ENCODE assay signal across 8 cellular contexts in the genomic region with DNA sequence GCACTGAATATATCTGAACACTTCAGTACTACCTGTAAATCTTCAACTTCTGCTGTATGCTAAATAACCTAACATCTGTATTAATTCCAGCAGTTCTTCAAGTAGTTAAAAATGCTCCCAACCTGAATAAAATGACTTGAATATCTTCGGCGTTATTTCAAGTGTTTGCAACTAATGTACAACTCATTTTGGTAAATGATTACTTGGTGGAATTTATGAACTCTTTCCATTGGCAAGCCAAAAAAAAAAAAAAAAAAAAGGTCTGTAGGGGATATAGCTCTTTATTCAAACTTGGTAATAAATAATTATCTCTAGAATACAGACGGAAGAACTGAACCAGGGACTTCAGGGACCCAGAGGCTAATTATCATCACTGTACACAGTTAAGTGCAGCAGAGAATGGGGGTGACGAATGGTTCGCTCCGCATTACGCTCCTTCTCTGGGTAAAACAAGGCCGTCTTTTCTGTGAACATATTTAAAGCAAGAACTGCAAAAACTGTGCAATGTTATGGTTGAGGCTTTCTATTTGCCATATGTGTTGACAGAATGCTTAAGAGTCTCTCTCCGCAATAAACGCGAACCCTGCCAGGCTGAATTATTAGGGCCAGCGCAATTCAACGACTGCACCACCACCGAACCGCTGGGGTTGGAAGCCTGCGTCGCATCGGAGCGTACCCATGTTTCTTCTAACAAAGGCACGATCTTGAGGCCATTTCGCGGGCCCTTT. TPM values are rescaled to one million over a fixed set of nuclear protein-coding genes. Genes with fewer than 3 reads are reported as not detected.
DNase-seq lines count a peak whose midpoint lies in the region; ATAC-seq and TF ChIP-seq lines count a peak whose summit lies in the region.

No MANE protein-coding gene starts in this region.

- H3K36me3 ChIP-seq in Panc1 (ENCODE audit: control insufficient read depth, insufficient read depth, low read length) (peaks cover 6% of the 10 kb centered on the region), neuronal stem cell (replicated peaks in 1 of 2; ENCODE audit: control insufficient read depth in 2 of 2, insufficient read depth in 2 of 2, low read length in 2 of 2) (no peaks in the 10 kb centered on the region)

- no peak overlapping the region for H4K8ac ChIP-seq in neuronal stem cell (ENCODE audit: low read depth, low read length)

- TF ChIP-seq CTCF in C4-2B (conservative IDR thresholded peaks at IDR 0.05), result no peak
- no peak for TF ChIP-seq CTCF in GM20000 (IDR thresholded peaks at IDR 0.05; ENCODE audit: extremely low read depth, missing control alignments)
- TF ChIP-seq CTCF in Panc1 (IDR thresholded peaks at IDR 0.05), result no peak
- TF ChIP-seq CTCF in GM13976 (IDR thresholded peaks at IDR 0.05; ENCODE audit: borderline replicate concordance, control extremely low read depth, extremely low read depth, insufficient read depth, missing control alignments), result no peak

- peak overlapping the region; percentile 78 for H3K14ac ChIP-seq in neuronal stem cell (ENCODE audit: low read length)

- intact Hi-C loops in Panc1 (cut with micrococcal nuclease; ENCODE audit: unreplicated experiment), result loop anchor here (10.0 kb wide), 1 partner anchor 180 kb away; no protein-coding TSS in a partner anchor

- TF ChIP-seq POLR2A in erythroblast (IDR thresholded peaks at IDR 0.05; ENCODE audit: low read length), result peak; percentile 18

- H2BK120ac ChIP-seq in neuronal stem cell (ENCODE audit: low read depth, low read length), result no peak overlapping the region

- no peaks in the 10 kb centered on the region for H3K9me3 ChIP-seq in Panc1 (ENCODE audit: control insufficient read depth, insufficient read depth, low read depth, low read length)
- no peaks in the 10 kb centered on the region for H3K9me3 ChIP-seq in neuronal stem cell (replicated peaks in 1 of 2; ENCODE audit: control insufficient read depth in 2 of 2, insufficient read depth in 1 of 2, low read depth in 1 of 2, low read length in 2 of 2)

- H3K79me1 ChIP-seq in neuronal stem cell (ENCODE audit: low read depth, low read length), result peaks cover 2% of the 10 kb centered on the region

- H2BK12ac ChIP-seq in neuronal stem cell (ENCODE audit: low read length), result no peak overlapping the region

- H3K4me3 ChIP-seq in Panc1 (ENCODE audit: low read depth in 2 of 2, low read length in 2 of 2) (peak overlapping the region; percentile 73 to 99), neuronal stem cell (ENCODE audit: low read length in 2 of 2) (peak overlapping the region; percentile 69 to 88)

- CTCF ChIA-PET in Panc1 (lab: Charles Lee), result interaction anchor here (0.6 kb wide), 1 partner anchor 71 kb away, joined by 8 read pairs; no protein-coding TSS in a partner anchor

- no TSS peak for BruUV-seq in Panc1 (replicated peaks; lab: Mats Ljungman, UMichigan)

- DNase-seq in GM20000 (ENCODE audit: low spot score), result peak; percentile 45
- no peak for DNase-seq in Panc1 (ENCODE audit: low read depth, low spot score)
- peak in 1 of 2 experiments; percentile 68 for DNase-seq in erythroblast (lab: John Stamatoyannopoulos, UW)
- DNase-seq in neuronal stem cell (ENCODE audit: low spot score), result no peak
- no peak for DNase-seq in AG20443 (ENCODE audit: low spot score)
- DNase-seq in GM13976 (ENCODE audit: low spot score), result no peak

- peak overlapping the region; percentile 90 for H3K23ac ChIP-seq in neuronal stem cell (ENCODE audit: low read depth, low read length, poor library complexity)

- no peaks in the 10 kb centered on the region for H3K27me3 ChIP-seq in Panc1 (ENCODE audit: control insufficient read depth, insufficient read depth, low read length)
- no peaks in the 10 kb centered on the region for H3K27me3 ChIP-seq in neuronal stem cell (ENCODE audit: control insufficient read depth in 3 of 3, insufficient read depth in 3 of 3, low read depth in 1 of 3, low read length in 3 of 3)

- peak overlapping the region; percentile 95 for H4K91ac ChIP-seq in neuronal stem cell (ENCODE audit: low read depth, low read length, poor library complexity)

- H2AFZ ChIP-seq in neuronal stem cell (ENCODE audit: low read length), result peak overlapping the region; percentile 90

- no peak; the same call in 1 of the 2 replicates for ATAC-seq in Panc1
- no peak for ATAC-seq in GM18517 (IDR thresholded peaks at IDR 0.05; ENCODE audit: unreplicated experiment)

- H3K27ac ChIP-seq in C4-2B (peak overlapping the region; percentile 100), Panc1 (ENCODE audit: low read length) (peak overlapping the region; percentile 96), neuronal stem cell (replicated peaks; ENCODE audit: low read length) (peak overlapping the region; percentile 97)

- in situ Hi-C loops in Panc1 (cut with HindIII; ENCODE audit: low pct_unique_long_range_greater_than_20kb, low sequenced_read_pairs), result no loop called here
- in situ Hi-C loops in GM13976 (cut with MboI; ENCODE audit: low sequenced_read_pairs, unreplicated experiment), result no loop called here

- H3K4me1 ChIP-seq in Panc1 (ENCODE audit: control insufficient read depth, insufficient read depth, low read length) (peaks cover 24% of the 10 kb centered on the region), neuronal stem cell (ENCODE audit: control insufficient read depth in 2 of 2, insufficient read depth in 1 of 2, low read depth in 1 of 2, low read length in 2 of 2) (peaks cover 0 to 2% of the 10 kb centered on the region in 2 donors)

- H3K9ac ChIP-seq in neuronal stem cell (ENCODE audit: low read depth, low read length, poor library complexity), result peak overlapping the region; percentile 96

- peak overlapping the region; percentile 100 for H3K18ac ChIP-seq in neuronal stem cell (ENCODE audit: low read length)

- peak overlapping the region; percentile 82 for H2AK5ac ChIP-seq in neuronal stem cell (ENCODE audit: low read depth, low read length)

- no peak overlapping the region for H2BK5ac ChIP-seq in neuronal stem cell (ENCODE audit: low read length)

- peak overlapping the region; percentile 99 for H3K4me2 ChIP-seq in neuronal stem cell (ENCODE audit: insufficient read depth, low read length, poor library complexity, severe bottlenecking)

- POLR2A ChIA-PET in Panc1 (lab: Charles Lee), result interaction anchor here (0.6 kb wide), 3 partner anchors 92 to 273 kb away, joined by 5 to 22 read pairs (median 13); no protein-coding TSS in a partner anchor

- no CpG with 5 or more reads among the region's 22 CpGs for WGBS in neuronal stem cell (ENCODE audit: extremely low coverage in 2 of 2, insufficient read length in 2 of 2, insufficient replicate concordance in 1 of 2), 2 donors

- no peak overlapping the region for H2BK15ac ChIP-seq in neuronal stem cell (ENCODE audit: low read length)

- H3K4ac ChIP-seq in neuronal stem cell (ENCODE audit: low read length), result peak overlapping the region; percentile 97

RNA-seq across cellular contexts. Expression of gene ERBIN, which starts 1.8 kb away (rescaled TPM):
- total RNA-seq in Panc1 (2021; ENCODE audit: unreplicated experiment), result 88.4 TPM
- polyA plus RNA-seq in Panc1 (2012; ENCODE audit: insufficient read length), result 21.1 TPM
- 29.8 TPM for polyA plus RNA-seq in neuronal stem cell (2013, experiment 1 of 2)
- polyA plus RNA-seq in neuronal stem cell (2013, experiment 2 of 2), result 28.4 TPM
